Comparison of ENCODE assay signal across 1 cellular context in genomic region chr7:80740778-80741545, GRCh38.
TF ChIP-seq lines count a peak whose summit lies in the region.

No MANE protein-coding gene starts in this region.

TF ChIP-seq in SK-N-SH, 30 proteins besides CTCF, POLR2A, EP300 and RAD21 (continued from another document):
- TF ChIP-seq ELF1 (IDR thresholded peaks at IDR 0.05) (no peak), MAX (IDR thresholded peaks at IDR 0.05; ENCODE audit: low read depth) (no peak), TCF12 (IDR thresholded peaks at IDR 0.05) (peak; percentile 80), GATA2 (CRISPR knock-in tag; IDR thresholded peaks at IDR 0.05) (no peak), YY1 (IDR thresholded peaks at IDR 0.05; ENCODE audit: low read depth) (no peak), IRF3 (IDR thresholded peaks at IDR 0.05; ENCODE audit: low read depth, low read length) (no peak), SIN3A (IDR thresholded peaks at IDR 0.05; ENCODE audit: borderline replicate concordance, low read depth, low read length) (no peak), TEAD4 (IDR thresholded peaks at IDR 0.05; ENCODE audit: borderline replicate concordance, insufficient read depth) (peak; percentile 91), NRF1 (IDR thresholded peaks at IDR 0.05; ENCODE audit: low read depth, low read length) (no peak), JUND (IDR thresholded peaks at IDR 0.05) (peak; percentile 77), MXI1 (IDR thresholded peaks at IDR 0.05; ENCODE audit: low read depth, low read length) (no peak), EZH2phosphoT487 (IDR thresholded peaks at IDR 0.05; ENCODE audit: borderline replicate concordance, low read depth) (no peak), MEF2A (IDR thresholded peaks at IDR 0.05; ENCODE audit: borderline replicate concordance, low read depth) (no peak), FOXJ3 (CRISPR knock-in tag; IDR thresholded peaks at IDR 0.05) (no peak), FOSL2 (IDR thresholded peaks at IDR 0.05; ENCODE audit: borderline replicate concordance, low read depth) (peak; percentile 79), SMC3 (IDR thresholded peaks at IDR 0.05; ENCODE audit: low read depth, low read length) (no peak)
- TF ChIP-seq, protein P1, sequence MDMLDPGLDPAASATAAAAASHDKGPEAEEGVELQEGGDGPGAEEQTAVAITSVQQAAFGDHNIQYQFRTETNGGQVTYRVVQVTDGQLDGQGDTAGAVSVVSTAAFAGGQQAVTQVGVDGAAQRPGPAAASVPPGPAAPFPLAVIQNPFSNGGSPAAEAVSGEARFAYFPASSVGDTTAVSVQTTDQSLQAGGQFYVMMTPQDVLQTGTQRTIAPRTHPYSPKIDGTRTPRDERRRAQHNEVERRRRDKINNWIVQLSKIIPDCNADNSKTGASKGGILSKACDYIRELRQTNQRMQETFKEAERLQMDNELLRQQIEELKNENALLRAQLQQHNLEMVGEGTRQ (IDR thresholded peaks at IDR 0.05; ENCODE audit: borderline replicate concordance, low read depth, low read length), result no peak
- TF ChIP-seq, protein P2, sequence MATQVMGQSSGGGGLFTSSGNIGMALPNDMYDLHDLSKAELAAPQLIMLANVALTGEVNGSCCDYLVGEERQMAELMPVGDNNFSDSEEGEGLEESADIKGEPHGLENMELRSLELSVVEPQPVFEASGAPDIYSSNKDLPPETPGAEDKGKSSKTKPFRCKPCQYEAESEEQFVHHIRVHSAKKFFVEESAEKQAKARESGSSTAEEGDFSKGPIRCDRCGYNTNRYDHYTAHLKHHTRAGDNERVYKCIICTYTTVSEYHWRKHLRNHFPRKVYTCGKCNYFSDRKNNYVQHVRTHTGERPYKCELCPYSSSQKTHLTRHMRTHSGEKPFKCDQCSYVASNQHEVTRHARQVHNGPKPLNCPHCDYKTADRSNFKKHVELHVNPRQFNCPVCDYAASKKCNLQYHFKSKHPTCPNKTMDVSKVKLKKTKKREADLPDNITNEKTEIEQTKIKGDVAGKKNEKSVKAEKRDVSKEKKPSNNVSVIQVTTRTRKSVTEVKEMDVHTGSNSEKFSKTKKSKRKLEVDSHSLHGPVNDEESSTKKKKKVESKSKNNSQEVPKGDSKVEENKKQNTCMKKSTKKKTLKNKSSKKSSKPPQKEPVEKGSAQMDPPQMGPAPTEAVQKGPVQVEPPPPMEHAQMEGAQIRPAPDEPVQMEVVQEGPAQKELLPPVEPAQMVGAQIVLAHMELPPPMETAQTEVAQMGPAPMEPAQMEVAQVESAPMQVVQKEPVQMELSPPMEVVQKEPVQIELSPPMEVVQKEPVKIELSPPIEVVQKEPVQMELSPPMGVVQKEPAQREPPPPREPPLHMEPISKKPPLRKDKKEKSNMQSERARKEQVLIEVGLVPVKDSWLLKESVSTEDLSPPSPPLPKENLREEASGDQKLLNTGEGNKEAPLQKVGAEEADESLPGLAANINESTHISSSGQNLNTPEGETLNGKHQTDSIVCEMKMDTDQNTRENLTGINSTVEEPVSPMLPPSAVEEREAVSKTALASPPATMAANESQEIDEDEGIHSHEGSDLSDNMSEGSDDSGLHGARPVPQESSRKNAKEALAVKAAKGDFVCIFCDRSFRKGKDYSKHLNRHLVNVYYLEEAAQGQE (IDR thresholded peaks at IDR 0.05; ENCODE audit: low read depth, low read length), result no peak
- TF ChIP-seq, protein P3, sequence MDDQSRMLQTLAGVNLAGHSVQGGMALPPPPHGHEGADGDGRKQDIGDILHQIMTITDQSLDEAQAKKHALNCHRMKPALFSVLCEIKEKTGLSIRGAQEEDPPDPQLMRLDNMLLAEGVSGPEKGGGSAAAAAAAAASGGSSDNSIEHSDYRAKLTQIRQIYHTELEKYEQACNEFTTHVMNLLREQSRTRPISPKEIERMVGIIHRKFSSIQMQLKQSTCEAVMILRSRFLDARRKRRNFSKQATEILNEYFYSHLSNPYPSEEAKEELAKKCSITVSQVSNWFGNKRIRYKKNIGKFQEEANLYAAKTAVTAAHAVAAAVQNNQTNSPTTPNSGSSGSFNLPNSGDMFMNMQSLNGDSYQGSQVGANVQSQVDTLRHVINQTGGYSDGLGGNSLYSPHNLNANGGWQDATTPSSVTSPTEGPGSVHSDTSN (IDR thresholded peaks at IDR 0.05), result peak; percentile 53
